ENCODE assay signal across 1 cellular context in genomic region chr9:95070549-95071021, GRCh38.
TF ChIP-seq lines count a peak whose summit lies in the region.

No MANE protein-coding gene starts in this region.

TF ChIP-seq in WTC11, 78 proteins besides CTCF, POLR2A, EP300 and RAD21 (continued from another document):
- no peak for TF ChIP-seq ZNF532 (CRISPR knock-in tag; IDR thresholded peaks at IDR 0.05; ENCODE audit: borderline replicate concordance)
- TF ChIP-seq JAZF1 (CRISPR knock-in tag; IDR thresholded peaks at IDR 0.05): no peak
- no peak for TF ChIP-seq FOXJ3 (CRISPR knock-in tag; IDR thresholded peaks at IDR 0.05; ENCODE audit: borderline replicate concordance)
- TF ChIP-seq CREB1 (CRISPR knock-in tag; IDR thresholded peaks at IDR 0.05): no peak
- no peak for TF ChIP-seq ZNF423 (CRISPR knock-in tag; IDR thresholded peaks at IDR 0.05)
- TF ChIP-seq GABPB1 (CRISPR knock-in tag; IDR thresholded peaks at IDR 0.05): no peak
- no peak for TF ChIP-seq NFE2L1 (CRISPR knock-in tag; IDR thresholded peaks at IDR 0.05)
- no peak for TF ChIP-seq SMAD3 (CRISPR knock-in tag; IDR thresholded peaks at IDR 0.05; ENCODE audit: borderline replicate concordance)
- no peak for TF ChIP-seq E2F4 (CRISPR knock-in tag; IDR thresholded peaks at IDR 0.05; ENCODE audit: borderline replicate concordance, low read depth)
- TF ChIP-seq HMGA2 (CRISPR knock-in tag; IDR thresholded peaks at IDR 0.05): no peak
- no peak for TF ChIP-seq IRF1 (CRISPR knock-in tag; IDR thresholded peaks at IDR 0.05)
- no peak for TF ChIP-seq ZNF232 (CRISPR knock-in tag; IDR thresholded peaks at IDR 0.05)
